In genomic region chr1:63890468-63890867, GRCh38 we compare ENCODE assay signal across 14 cellular contexts.
DNase-seq lines count a peak whose midpoint lies in the region; ATAC-seq, FAIRE-seq and TF ChIP-seq lines count a peak whose summit lies in the region.
"Had no signal": no experiment of that assay in that cellular context is flagged by ENCODE, and none has a peak within 500 bp of the region (broad histone marks: within the 10 kb centered on the region; RNA-seq: fewer than 3 reads in every experiment).

No MANE protein-coding gene starts in this region.

- POLR2A ChIA-PET in WTC11 (lab: Charles Lee): no interaction called here

- H3K4me1 Mint-ChIP-seq in WTC11 (peaks cover 67% of the 10 kb centered on the region), naive B cell (peaks cover 42 to 61% (median 55%) of the 10 kb centered on the region in 3 donors)
- H3K4me1 Mint-ChIP-seq: CD4-positive, CD25-positive, alpha-beta regulatory T cell had no signal

- H3K9me3 Mint-ChIP-seq in WTC11 (peaks cover 3% of the 10 kb centered on the region), naive B cell (peaks cover 0 to 20% (median 6%) of the 10 kb centered on the region in 7 donors)

- no peaks in the 10 kb centered on the region for H3K4me1 ChIP-seq in small intestine (ENCODE audit: control insufficient read depth in 2 of 2, insufficient read depth in 1 of 2, low read depth in 1 of 2, low read length in 1 of 2)

- CTCF ChIA-PET in WTC11 (lab: Charles Lee): interaction anchor here (0.6 kb wide), 1 partner anchor 27 kb away, joined by 3 read pairs; no protein-coding TSS in a partner anchor

- no peak for TF ChIP-seq CTCF in WTC11 (IDR thresholded peaks at IDR 0.05)

- 0 out of 2 replicates have a peak, but pooled peaks cover 3% of the 10 kb centered on the region for H3K36me3 Mint-ChIP-seq in WTC11
- H3K36me3 Mint-ChIP-seq in naive B cell: no peaks in the 10 kb centered on the region
- H3K36me3 Mint-ChIP-seq: CD4-positive, CD25-positive, alpha-beta regulatory T cell had no signal

- DNase-seq in GM19239 (ENCODE audit: insufficient read length, low spot score) (no peak), WTC11 (ENCODE audit: low spot score) (no peak), naive B cell (peak; percentile 31), hepatic stellate cell (ENCODE audit: low spot score) (no peak), activated gamma-delta T cell (lab: John Stamatoyannopoulos, UW) (no peak), small intestine (no peak), GF-D8 (lab: John Stamatoyannopoulos, UW) (no peak)
- DNase-seq: CD4-positive, CD25-positive, alpha-beta regulatory T cell; DMS53 had no signal

- H3K27me3 Mint-ChIP-seq in WTC11 (ENCODE audit: low read depth): no peaks in the 10 kb centered on the region
- peaks cover 3 to 12% (median 5%) of the 10 kb centered on the region in 3 donors for H3K27me3 Mint-ChIP-seq in naive B cell
- H3K27me3 Mint-ChIP-seq: CD4-positive, CD25-positive, alpha-beta regulatory T cell had no signal

- FAIRE-seq in GM19239 (lab: Jason Lieb, UNC) (peak; percentile 64), small intestine (lab: Jason Lieb, UNC) (no peak)
- FAIRE-seq: A549, GM12892, K562 had no signal

- no peaks in the 10 kb centered on the region for H3K27me3 ChIP-seq in small intestine (ENCODE audit: control insufficient read depth in 2 of 2, insufficient read depth in 2 of 2, low read length in 2 of 2)

- no peaks in the 10 kb centered on the region for H3K36me3 ChIP-seq in small intestine (ENCODE audit: control insufficient read depth in 2 of 2, insufficient read depth in 2 of 2, low read length in 2 of 2)

- no peaks in the 10 kb centered on the region for H3K9me3 ChIP-seq in small intestine (ENCODE audit: control insufficient read depth, low read depth)
- H3K9me3 ChIP-seq: A549 had no signal

- no peak for ATAC-seq in WTC11
- no peak for ATAC-seq in naive B cell (ENCODE audit: low read depth in 2 of 2)
- ATAC-seq: A549, HCT116, K562 had no signal

- H3K4me3 Mint-ChIP-seq in WTC11 (no peak overlapping the region), naive B cell (peak overlapping the region in 5 of 8 donors; percentile 4 to 60 (median 25))
- H3K4me3 Mint-ChIP-seq: CD4-positive, CD25-positive, alpha-beta regulatory T cell had no signal

- H3K27ac Mint-ChIP-seq in WTC11: peak overlapping the region; percentile 32; the same call in 1 of the 2 replicates
- peak overlapping the region; percentile 89 to 99 (median 96) for H3K27ac Mint-ChIP-seq in naive B cell
- H3K27ac Mint-ChIP-seq: CD4-positive, CD25-positive, alpha-beta regulatory T cell had no signal

- no peak overlapping the region for H3K4me3 ChIP-seq in small intestine (ENCODE audit: low read depth in 1 of 2, low read length in 2 of 2)
- H3K4me3 ChIP-seq: A549, K562 had no signal

- no peak overlapping the region for H3K27ac ChIP-seq in small intestine (ENCODE audit: low read depth in 1 of 2, low read length in 1 of 2)
- H3K27ac ChIP-seq: A549, HL-60 had no signal

TF ChIP-seq in WTC11, 78 proteins besides CTCF, POLR2A, EP300 and RAD21:
- TF ChIP-seq ZBTB21 (CRISPR knock-in tag; IDR thresholded peaks at IDR 0.05; ENCODE audit: borderline replicate concordance) (no peak), ZNF138 (CRISPR knock-in tag; conservative IDR thresholded peaks at IDR 0.05) (no peak), RORB (CRISPR knock-in tag; IDR thresholded peaks at IDR 0.05) (no peak), PREB (CRISPR knock-in tag; IDR thresholded peaks at IDR 0.05; ENCODE audit: borderline replicate concordance) (no peak), TEAD4 (CRISPR knock-in tag; IDR thresholded peaks at IDR 0.05) (no peak), MXD4 (CRISPR knock-in tag; IDR thresholded peaks at IDR 0.05; ENCODE audit: borderline replicate concordance) (no peak), SMAD3 (CRISPR knock-in tag; IDR thresholded peaks at IDR 0.05; ENCODE audit: borderline replicate concordance) (no peak)
- TF ChIP-seq, protein P1, sequence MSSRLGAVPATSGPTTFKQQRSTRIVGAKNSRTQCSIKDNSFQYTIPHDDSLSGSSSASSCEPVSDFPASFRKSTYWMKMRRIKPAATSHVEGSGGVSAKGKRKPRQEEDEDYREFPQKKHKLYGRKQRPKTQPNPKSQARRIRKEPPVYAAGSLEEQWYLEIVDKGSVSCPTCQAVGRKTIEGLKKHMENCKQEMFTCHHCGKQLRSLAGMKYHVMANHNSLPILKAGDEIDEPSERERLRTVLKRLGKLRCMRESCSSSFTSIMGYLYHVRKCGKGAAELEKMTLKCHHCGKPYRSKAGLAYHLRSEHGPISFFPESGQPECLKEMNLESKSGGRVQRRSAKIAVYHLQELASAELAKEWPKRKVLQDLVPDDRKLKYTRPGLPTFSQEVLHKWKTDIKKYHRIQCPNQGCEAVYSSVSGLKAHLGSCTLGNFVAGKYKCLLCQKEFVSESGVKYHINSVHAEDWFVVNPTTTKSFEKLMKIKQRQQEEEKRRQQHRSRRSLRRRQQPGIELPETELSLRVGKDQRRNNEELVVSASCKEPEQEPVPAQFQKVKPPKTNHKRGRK (CRISPR knock-in tag; IDR thresholded peaks at IDR 0.05; ENCODE audit: borderline replicate concordance): no peak
